Comparison of ENCODE assay signal across 20 cellular contexts in the genomic region with DNA sequence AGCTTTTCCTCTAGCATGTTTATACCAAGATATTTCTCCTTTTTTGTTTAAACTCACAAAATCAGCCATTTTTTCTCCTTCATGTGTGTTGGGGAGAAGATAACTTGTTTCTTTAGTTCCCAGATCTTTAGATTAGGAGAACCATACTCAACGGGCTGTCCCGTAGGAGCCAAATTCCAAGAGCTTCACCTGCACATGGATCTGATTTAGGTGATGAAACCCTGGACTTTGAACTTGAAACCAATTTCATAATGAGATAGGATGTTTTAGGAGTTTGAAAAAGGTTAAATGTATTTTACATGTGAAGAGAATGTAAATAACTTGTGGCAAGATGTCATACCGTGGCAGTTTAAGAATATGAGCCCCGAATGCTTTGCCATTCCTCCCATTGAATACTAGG.
"Had no signal": no experiment of that assay in that cellular context is flagged by ENCODE, and none has a peak within 500 bp of the region (broad histone marks: within the 10 kb centered on the region; RNA-seq: fewer than 3 reads in every experiment).

No MANE protein-coding gene starts in this region.

- DNase-seq: Kasumi-1, MM.1S, NCI-H1092 treated with DMSO at 0.1 percent for 48 hours, NCI-H1436, NCI-H1694, NCI-H187 treated with DMSO at 0.1 percent for 48 hours, NCI-H2029 treated with DMSO at 0.1 percent for 48 hours, NCI-H2171 treated with DMSO at 0.1 percent for 48 hours, NCI-H345, NCI-H524, NCI-H526 treated with DMSO at 0.1 percent for 48 hours, NCI-H748 treated with DMSO at 0.1 percent for 48 hours, PC-3, Peyer's patch, SHP77 treated with DMSO at 0.1 percent for 48 hours, SK-N-SH, SW 1271, T-cell had no signal

- H3K27me3 ChIP-seq: Peyer's patch had no signal

- H3K9ac ChIP-seq: KMS-11, SK-N-SH had no signal

- H3K36me3 ChIP-seq: Peyer's patch had no signal

- FAIRE-seq: K562 had no signal

- H3K4me1 ChIP-seq: Peyer's patch had no signal

- H3K4me3 ChIP-seq: K562, Peyer's patch had no signal

- H3K9me3 ChIP-seq: Peyer's patch, SK-N-SH had no signal

- H3K27ac ChIP-seq: KMS-11, Peyer's patch had no signal

- H3K9me2 ChIP-seq: SK-N-SH had no signal

- H3K4me2 ChIP-seq: KMS-11, SK-N-SH had no signal
